In the genomic region with DNA sequence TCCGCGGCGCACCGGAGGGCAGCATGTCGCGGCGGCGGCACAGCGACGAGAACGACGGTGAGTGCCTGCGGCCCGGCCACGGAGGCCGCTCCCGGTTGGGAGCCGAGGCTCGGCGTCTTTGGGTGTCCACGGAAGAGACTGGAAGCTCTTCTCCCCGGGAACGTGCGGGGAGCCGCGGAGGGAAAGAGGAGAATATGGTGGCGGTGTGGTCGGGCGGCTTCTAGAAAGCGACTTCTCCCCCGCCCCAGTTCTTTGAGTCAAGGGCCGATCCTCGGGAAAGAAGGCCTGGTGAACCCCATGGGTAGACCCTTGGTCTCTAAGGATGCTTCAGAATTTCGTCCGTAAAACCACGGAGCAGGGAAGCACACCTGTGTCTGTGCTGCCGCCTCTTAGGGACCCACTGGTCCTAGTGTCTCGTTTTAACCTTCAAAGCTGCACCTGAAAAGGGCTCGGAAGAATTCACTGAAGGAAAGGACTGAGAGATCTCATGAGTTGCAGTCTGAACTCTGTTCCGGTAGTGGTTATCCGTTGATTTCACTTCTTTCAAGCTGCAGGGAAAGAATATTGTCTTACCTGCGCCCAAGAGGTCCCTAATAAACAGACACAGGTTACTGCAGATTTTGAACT, we compare ENCODE assay signal across 8 cellular contexts.
DNase-seq lines count a peak whose midpoint lies in the region; ATAC-seq and TF ChIP-seq lines count a peak whose summit lies in the region.

No MANE protein-coding gene starts in this region.

- ATAC-seq in GM18508 (IDR thresholded peaks at IDR 0.05; ENCODE audit: insufficient read depth, unreplicated experiment) (peak; percentile 1), GM19452 (IDR thresholded peaks at IDR 0.05; ENCODE audit: unreplicated experiment) (no peak)
- no peak for ATAC-seq in stimulated activated memory B cell treated with anti-CD40 and anti-IgM and Interleukin-4, amounts not matched to agents 10 μg/mL and 1 μg/mL and 100 μg/mL, for 72 hours

- peaks cover 70% of the 10 kb centered on the region for H3K4me1 Mint-ChIP-seq in stimulated activated memory B cell treated with anti-CD40 and anti-IgM and Interleukin-4, amounts not matched to agents 10 μg/mL and 1 μg/mL and 100 μg/mL, for 72 hours

- H3K27ac Mint-ChIP-seq in stimulated activated memory B cell treated with anti-CD40 and anti-IgM and Interleukin-4, amounts not matched to agents 10 μg/mL and 1 μg/mL and 100 μg/mL, for 72 hours = peak overlapping the region; percentile 87

- H3K36me3 Mint-ChIP-seq in stimulated activated memory B cell treated with anti-CD40 and anti-IgM and Interleukin-4, amounts not matched to agents 10 μg/mL and 1 μg/mL and 100 μg/mL, for 72 hours = peaks cover 5% of the 10 kb centered on the region

- H3K27me3 Mint-ChIP-seq in stimulated activated memory B cell treated with anti-CD40 and anti-IgM and Interleukin-4, amounts not matched to agents 10 μg/mL and 1 μg/mL and 100 μg/mL, for 72 hours = no peaks in the 10 kb centered on the region

- peak overlapping the region; percentile 97 for H3K27ac ChIP-seq in iPS-18a (ENCODE audit: low read length)

- H3K27me3 ChIP-seq in adipocyte (replicated peaks; ENCODE audit: control insufficient read depth, insufficient read depth, low read length) (no peaks in the 10 kb centered on the region), iPS-18a (ENCODE audit: control insufficient read depth, insufficient read depth, low read length) (no peaks in the 10 kb centered on the region)

- H3K4me1 ChIP-seq in adipocyte (ENCODE audit: control insufficient read depth, insufficient read depth, low read length) (peaks cover 41% of the 10 kb centered on the region), iPS-18a (ENCODE audit: control insufficient read depth, low read depth, low read length) (peaks cover 8% of the 10 kb centered on the region)

- DNase-seq in HPDE6-E6E7 (ENCODE audit: extremely low spot score) (peak; percentile 11), adipocyte (ENCODE audit: low read depth) (no peak), DMS53 treated with DMSO at 0.1 percent for 48 hours (lab: John Stamatoyannopoulos, UW; ENCODE audit: unreplicated experiment) (no peak), HEK293T (ENCODE audit: extremely low spot score) (no peak)

- peak overlapping the region; percentile 96 for H3K9ac ChIP-seq in adipocyte (ENCODE audit: low read length)
- peak overlapping the region; percentile 94 for H3K9ac ChIP-seq in iPS-18a (ENCODE audit: low read length)

- POLR2A ChIA-PET in HEK293T (lab: Yijun Ruan, JAX) = interaction anchor here (0.9 to 2.5 kb wide), 16 partner anchors 9 to 780 kb away, joined by 3 to 18 read pairs (median 5); a partner anchor contains a TSS

- H3K4me3 ChIP-seq in adipocyte (ENCODE audit: low read length) (peak overlapping the region; percentile 97), iPS-18a (ENCODE audit: low read length) (peak overlapping the region; percentile 73)

- peak overlapping the region; percentile 89 for H3K4me3 Mint-ChIP-seq in stimulated activated memory B cell treated with anti-CD40 and anti-IgM and Interleukin-4, amounts not matched to agents 10 μg/mL and 1 μg/mL and 100 μg/mL, for 72 hours

- H3K9me3 ChIP-seq in adipocyte (ENCODE audit: control insufficient read depth, low read length) (no peaks in the 10 kb centered on the region), iPS-18a (ENCODE audit: control insufficient read depth, low read depth, low read length) (no peaks in the 10 kb centered on the region)

- CTCF ChIA-PET in HEK293T (lab: Yijun Ruan, JAX) = interaction anchor here (1.2 to 1.3 kb wide), 2 partner anchors 29 to 36 kb away, joined by 3 read pairs; no protein-coding TSS in a partner anchor

- H3K36me3 ChIP-seq in adipocyte (ENCODE audit: control insufficient read depth, insufficient read depth, low read length, severe bottlenecking) (no peaks in the 10 kb centered on the region), iPS-18a (ENCODE audit: control insufficient read depth, low read depth, low read length) (no peaks in the 10 kb centered on the region)

- no peaks in the 10 kb centered on the region for H3K9me3 Mint-ChIP-seq in stimulated activated memory B cell treated with anti-CD40 and anti-IgM and Interleukin-4, amounts not matched to agents 10 μg/mL and 1 μg/mL and 100 μg/mL, for 72 hours

TF ChIP-seq in HEK293T, 16 proteins besides CTCF, POLR2A, EP300 and RAD21:
- TF ChIP-seq HDGF (IDR thresholded peaks at IDR 0.05; ENCODE audit: borderline replicate concordance) (no peak), FOXA1 (IDR thresholded peaks at IDR 0.05) (no peak), ARNT (IDR thresholded peaks at IDR 0.05) (no peak), SP1 (IDR thresholded peaks at IDR 0.05) (no peak), NFRKB (IDR thresholded peaks at IDR 0.05) (no peak), FOXM1 (IDR thresholded peaks at IDR 0.05; ENCODE audit: borderline replicate concordance) (no peak), ZNF384 (IDR thresholded peaks at IDR 0.05) (no peak), TARDBP (IDR thresholded peaks at IDR 0.05) (no peak), L3MBTL2 (conservative IDR thresholded peaks at IDR 0.05) (no peak), FOXK2 (IDR thresholded peaks at IDR 0.05) (no peak), LEF1 (IDR thresholded peaks at IDR 0.05; ENCODE audit: borderline replicate concordance) (no peak), ELF4 (IDR thresholded peaks at IDR 0.05) (no peak), SUZ12 (IDR thresholded peaks at IDR 0.05) (no peak), BHLHE40 (IDR thresholded peaks at IDR 0.05; ENCODE audit: borderline replicate concordance) (no peak), CTBP1 (IDR thresholded peaks at IDR 0.05; ENCODE audit: borderline replicate concordance) (no peak)
- TF ChIP-seq, protein P1, sequence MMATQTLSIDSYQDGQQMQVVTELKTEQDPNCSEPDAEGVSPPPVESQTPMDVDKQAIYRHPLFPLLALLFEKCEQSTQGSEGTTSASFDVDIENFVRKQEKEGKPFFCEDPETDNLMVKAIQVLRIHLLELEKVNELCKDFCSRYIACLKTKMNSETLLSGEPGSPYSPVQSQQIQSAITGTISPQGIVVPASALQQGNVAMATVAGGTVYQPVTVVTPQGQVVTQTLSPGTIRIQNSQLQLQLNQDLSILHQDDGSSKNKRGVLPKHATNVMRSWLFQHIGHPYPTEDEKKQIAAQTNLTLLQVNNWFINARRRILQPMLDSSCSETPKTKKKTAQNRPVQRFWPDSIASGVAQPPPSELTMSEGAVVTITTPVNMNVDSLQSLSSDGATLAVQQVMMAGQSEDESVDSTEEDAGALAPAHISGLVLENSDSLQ (IDR thresholded peaks at IDR 0.05) = no peak
